8 cellular contexts compared by ENCODE assay signal in genomic region chr16:57277586-57277985, GRCh38. TPM values are rescaled to one million over a fixed set of nuclear protein-coding genes. Genes with fewer than 3 reads are reported as not detected.
DNase-seq lines count a peak whose midpoint lies in the region; ATAC-seq and TF ChIP-seq lines count a peak whose summit lies in the region.

No MANE protein-coding gene starts in this region.

- no peak for TF ChIP-seq CTCF in Calu3 (IDR thresholded peaks at IDR 0.05; ENCODE audit: unreplicated experiment)

- peaks cover 11% of the 10 kb centered on the region for H3K36me3 Mint-ChIP-seq in Calu3 (ENCODE audit: insufficient read depth, unreplicated experiment)
- H3K36me3 Mint-ChIP-seq in activated T-helper 17 cell treated with anti-CD3 and anti-CD28 coated beads, Interleukin-2, amount 50 U/mL, for 72 hours (ENCODE audit: low read depth) = no peaks in the 10 kb centered on the region

- peak overlapping the region; percentile 18 for H3K27ac Mint-ChIP-seq in Calu3 (ENCODE audit: unreplicated experiment)
- H3K27ac Mint-ChIP-seq in activated T-helper 17 cell treated with anti-CD3 and anti-CD28 coated beads, Interleukin-2, amount 50 U/mL, for 72 hours = peak overlapping the region; percentile 83

- intact Hi-C loops in Calu3 (cut with micrococcal nuclease; ENCODE audit: unreplicated experiment) = loop anchor here (2.0 kb wide), 2 partner anchors 33 to 87 kb away; partner anchors contain the start of gene ARL2BP

- peaks cover 68% of the 10 kb centered on the region for H3K4me1 Mint-ChIP-seq in Calu3 (ENCODE audit: low read depth, unreplicated experiment)
- peaks cover 20% of the 10 kb centered on the region for H3K4me1 Mint-ChIP-seq in activated T-helper 17 cell treated with anti-CD3 and anti-CD28 coated beads, Interleukin-2, amount 50 U/mL, for 72 hours

- BruUV-seq in Calu3 (replicated peaks; lab: Mats Ljungman, UMichigan) = no TSS peak

- CTCF ChIA-PET in Calu3 (lab: Charles Lee) = interaction anchor here (0.6 to 1.8 kb wide), 4 partner anchors 24 to 984 kb away, joined by 4 to 7 read pairs (median 6); partner anchors contain the start of gene ARL2BP

- H3K27me3 Mint-ChIP-seq in Calu3 (ENCODE audit: unreplicated experiment) = no peaks in the 10 kb centered on the region
- no peaks in the 10 kb centered on the region for H3K27me3 Mint-ChIP-seq in activated T-helper 17 cell treated with anti-CD3 and anti-CD28 coated beads, Interleukin-2, amount 50 U/mL, for 72 hours

- H3K9me3 Mint-ChIP-seq in Calu3 (ENCODE audit: low read depth, unreplicated experiment) = no peaks in the 10 kb centered on the region
- no peaks in the 10 kb centered on the region for H3K9me3 Mint-ChIP-seq in activated T-helper 17 cell treated with anti-CD3 and anti-CD28 coated beads, Interleukin-2, amount 50 U/mL, for 72 hours

- DNase-seq in Calu3 = peak; percentile 77
- peak; percentile 32 for DNase-seq in NCI-H2029 treated with DMSO at 0.1 percent for 48 hours (lab: John Stamatoyannopoulos, UW)
- peak; percentile 78 for DNase-seq in kidney glomerular epithelial cell (lab: John Stamatoyannopoulos, UW)
- no peak for DNase-seq in DMS 273 treated with DMSO at 0.1 percent for 48 hours (lab: John Stamatoyannopoulos, UW)
- DNase-seq in iPS-NIHi11 (ENCODE audit: low spot score) = no peak
- DNase-seq in cerebellum (ENCODE audit: low spot score) = no peak

- peak; percentile 99 for ATAC-seq in activated T-helper 17 cell treated with anti-CD3 and anti-CD28 coated beads, Interleukin-2, amount 50 U/mL, for 72 hours (replicated peaks)
- ATAC-seq in GM19467 (IDR thresholded peaks at IDR 0.05; ENCODE audit: unreplicated experiment) = no peak

- peak overlapping the region; percentile 1 for H3K4me3 Mint-ChIP-seq in Calu3 (ENCODE audit: low read depth, unreplicated experiment)
- peak overlapping the region; percentile 75 for H3K4me3 Mint-ChIP-seq in activated T-helper 17 cell treated with anti-CD3 and anti-CD28 coated beads, Interleukin-2, amount 50 U/mL, for 72 hours

RNA-seq across cellular contexts. Expression of gene PLLP, which starts 6.9 kb away (rescaled TPM):
- 38.3 and 40.3 TPM in 2 replicates for total RNA-seq in Calu3 (2022)
- total RNA-seq in activated T-helper 17 cell treated with anti-CD3 and anti-CD28 coated beads, Interleukin-2, amount 50 U/mL, for 72 hours = not detected
- total RNA-seq in cerebellum = 2.2 TPM

RNA-seq across cellular contexts. Expression of gene ARL2BP, which starts 32.5 kb away (rescaled TPM):
- total RNA-seq in Calu3 (2022) = 32.6 and 33.3 TPM in 2 replicates
- 10 to 100 TPM; 17.0 to 23.5 TPM for total RNA-seq in activated T-helper 17 cell treated with anti-CD3 and anti-CD28 coated beads, Interleukin-2, amount 50 U/mL, for 72 hours
- 44.3 TPM for total RNA-seq in cerebellum

Comparison
In these comparisons a context has a peak if more than half of its experiments do, and no peak if none do; other contexts are left out.
1. DNase-seq: peak in Calu3 (single experiment), NCI-H2029 treated with DMSO at 0.1 percent for 48 hours (single experiment) and kidney glomerular epithelial cell (single experiment); none in DMS 273 treated with DMSO at 0.1 percent for 48 hours (single experiment), iPS-NIHi11 (single experiment) and cerebellum (single experiment).
2. RNA of gene PLLP, which starts 6.9 kb away (total RNA-seq): 38.3 to 40.3 TPM in Calu3; 2.2 TPM in cerebellum (single experiment) and not detected in activated T-helper 17 cell treated with anti-CD3 and anti-CD28 coated beads, Interleukin-2, amount 50 U/mL, for 72 hours; every median in the first group is over 10 times any median in the second.